8 cellular contexts compared by ENCODE assay signal in genomic region chr4:146243141-146243882, GRCh38. TPM values are rescaled to one million over a fixed set of nuclear protein-coding genes. Genes with fewer than 3 reads are reported as not detected.
DNase-seq lines count a peak whose midpoint lies in the region; ATAC-seq, FAIRE-seq and TF ChIP-seq lines count a peak whose summit lies in the region.

No MANE protein-coding gene starts in this region.

- H3K27ac ChIP-seq in esophagus squamous epithelium, result peak overlapping the region in 3 of 4 donors; percentile 18 to 82 (median 82)

- ATAC-seq in GM21526 (IDR thresholded peaks at IDR 0.05; ENCODE audit: low FRiP score, unreplicated experiment), result peak; percentile 74

- TF ChIP-seq POLR2A in esophagus squamous epithelium (IDR thresholded peaks at IDR 0.05), result no peak

- intact Hi-C loops in esophagus squamous epithelium (cut with DNase I), result no loop called here

- H3K27me3 ChIP-seq in esophagus squamous epithelium, result no peaks in the 10 kb centered on the region

- no peaks in the 10 kb centered on the region for H3K36me3 ChIP-seq in esophagus squamous epithelium

- peaks cover 5 to 54% (median 33%) of the 10 kb centered on the region in 3 donors for H3K4me1 ChIP-seq in esophagus squamous epithelium

- no peak for FAIRE-seq in D721Med (lab: Jason Lieb, UNC)

- no peak for DNase-seq in D721Med (ENCODE audit: insufficient read length, low spot score)
- peak; percentile 3 for DNase-seq in KG1 (lab: John Stamatoyannopoulos, UW)
- DNase-seq in activated CD8-positive, alpha-beta memory T cell treated with anti-CD3 and anti-CD28 coated beads for 24 hours, result peak; percentile 86
- DNase-seq in esophagus squamous epithelium (lab: John Stamatoyannopoulos, UW), result no peak
- peak; percentile 42 to 74 for DNase-seq in stimulated activated CD4-positive, alpha-beta T cell treated with anti-CD3 and anti-CD28 coated beads, Interleukin-2, amount 100 ng/mL, for 48 hours
- DNase-seq in NCI-H187 (lab: John Stamatoyannopoulos, UW), result no peak
- no peak for DNase-seq in LoVo (ENCODE audit: low spot score)

- H3K4me3 ChIP-seq in esophagus squamous epithelium, result no peak overlapping the region

- TF ChIP-seq CTCF in D721Med (IDR thresholded peaks at IDR 0.05; ENCODE audit: insufficient read depth, missing control alignments), result peak; percentile 18
- peak in 3 of 6 experiments; percentile 8 to 38 (median 28) for TF ChIP-seq CTCF in esophagus squamous epithelium (IDR thresholded peaks at IDR 0.05)

- no peaks in the 10 kb centered on the region for H3K9me3 ChIP-seq in esophagus squamous epithelium

- WGBS in esophagus squamous epithelium, 2 donors, result 60 to 75% methylated on average over 4 to 11 of the region's 24 CpGs

RNA-seq across cellular contexts. Expression of gene REELD1, which starts 29.0 kb away (rescaled TPM):
- not detected for total RNA-seq in esophagus squamous epithelium

Comparison
In these comparisons a context has a peak if more than half of its experiments do, and no peak if none do; other contexts are left out.
1. DNase-seq: peak in KG1 (single experiment), activated CD8-positive, alpha-beta memory T cell treated with anti-CD3 and anti-CD28 coated beads for 24 hours (single experiment) and stimulated activated CD4-positive, alpha-beta T cell treated with anti-CD3 and anti-CD28 coated beads, Interleukin-2, amount 100 ng/mL, for 48 hours (2 of 2); none in D721Med (single experiment), esophagus squamous epithelium (single experiment), NCI-H187 (0 of 2) and LoVo (single experiment).